Comparison of ENCODE assay signal across 9 cellular contexts in genomic region chr5:134100283-134101011, GRCh38. TPM values are rescaled to one million over a fixed set of nuclear protein-coding genes. Genes with fewer than 3 reads are reported as not detected.
DNase-seq lines count a peak whose midpoint lies in the region; ATAC-seq and TF ChIP-seq lines count a peak whose summit lies in the region.
"Had no signal": no experiment of that assay in that cellular context is flagged by ENCODE, and none has a peak within 500 bp of the region (broad histone marks: within the 10 kb centered on the region; RNA-seq: fewer than 3 reads in every experiment).

No MANE protein-coding gene starts in this region.

- peak overlapping the region; percentile 99 for H3K27ac Mint-ChIP-seq in activated B cell treated with CpG ODN at 0.5 μM for 24 hours
- H3K27ac Mint-ChIP-seq: dendritic cell treated with granulocyte-macrophage colony-stimulating factor and Interleukin-4, amounts not matched to agents 40 ng/mL and 50 ng/mL, for 4 days had no signal

- H3K36me3 Mint-ChIP-seq in activated B cell treated with CpG ODN at 0.5 μM for 24 hours (ENCODE audit: low read depth), result no peaks in the 10 kb centered on the region

- no peaks in the 10 kb centered on the region for H4K20me1 ChIP-seq in smooth muscle cell (ENCODE audit: low read depth)

- H3K27ac ChIP-seq in breast epithelium (peak overlapping the region; percentile 53 to 62), smooth muscle cell (ENCODE audit: low read depth) (peak overlapping the region; percentile 60)

- H3K36me3 ChIP-seq in breast epithelium, result no peaks in the 10 kb centered on the region
- H3K36me3 ChIP-seq in smooth muscle cell (ENCODE audit: low read depth), result no peaks in the 10 kb centered on the region

- peaks cover 56% of the 10 kb centered on the region for H3K4me1 Mint-ChIP-seq in activated B cell treated with CpG ODN at 0.5 μM for 24 hours

- CTCF ChIA-PET in activated B cell treated with CpG ODN at 0.5 μM for 24 hours (lab: Charles Lee), result interaction anchor here (0.7 to 4.2 kb wide), 9 partner anchors 13 to 138 kb away, joined by 3 to 51 read pairs (median 5); partner anchors contain the start of gene TCF7

- intact Hi-C loops in activated B cell treated with CpG ODN at 0.5 μM for 24 hours (cut with micrococcal nuclease) (loop anchor here (1.0 to 5.0 kb wide), 10 partner anchors 14 to 1048 kb away; partner anchors contain the start of genes HSPA4, SKP1, TCF7 and UBE2B), breast epithelium (cut with DNase I; ENCODE audit: low total_unique reads) (no loop called here)

- H3K4me3 ChIP-seq in breast epithelium (no peak overlapping the region), smooth muscle cell (no peak overlapping the region)

- H3K9me3 Mint-ChIP-seq in activated B cell treated with CpG ODN at 0.5 μM for 24 hours, result no peaks in the 10 kb centered on the region
- H3K9me3 Mint-ChIP-seq: dendritic cell treated with granulocyte-macrophage colony-stimulating factor and Interleukin-4, amounts not matched to agents 40 ng/mL and 50 ng/mL, for 4 days had no signal

- TF ChIP-seq CTCF in activated B cell treated with CpG ODN at 0.5 μM for 24 hours (IDR thresholded peaks at IDR 0.05), result no peak
- no peak for TF ChIP-seq CTCF in breast epithelium (IDR thresholded peaks at IDR 0.05)
- TF ChIP-seq CTCF in smooth muscle cell (IDR thresholded peaks at IDR 0.05; ENCODE audit: borderline replicate concordance, insufficient read depth, poor library complexity, severe bottlenecking), result no peak

- no peak for TF ChIP-seq POLR2A in breast epithelium (IDR thresholded peaks at IDR 0.05)

- DNase-seq in activated B cell treated with CpG ODN at 0.5 μM for 24 hours (peak; percentile 68), breast epithelium (ENCODE audit: low spot score in 2 of 2) (no peak), smooth muscle cell (lab: John Stamatoyannopoulos, UW; ENCODE audit: unreplicated experiment) (peak; percentile 37), SIG-M5 treated with dmso at 0.1 percent for 504 hours (lab: John Stamatoyannopoulos, UW; ENCODE audit: unreplicated experiment) (no peak), dedifferentiated amniotic fluid mesenchymal stem cell (ENCODE audit: extremely low spot score) (no peak), GOT3 (lab: John Stamatoyannopoulos, UW) (no peak)

- H3K79me2 ChIP-seq in smooth muscle cell (ENCODE audit: low read depth), result no peaks in the 10 kb centered on the region

- 16% methylated on average over 9 of the region's 9 CpGs for WGBS in smooth muscle cell (ENCODE audit: low lambda C conversion rate)

- H3F3A ChIP-seq in smooth muscle cell (ENCODE audit: low read depth), result no peaks in the 10 kb centered on the region

- no peak overlapping the region for H3K9ac ChIP-seq in smooth muscle cell (ENCODE audit: low read depth)

- ATAC-seq in GM19043 (IDR thresholded peaks at IDR 0.05; ENCODE audit: low read depth, unreplicated experiment), result peak; percentile 78
- ATAC-seq in HG03097 (IDR thresholded peaks at IDR 0.05; ENCODE audit: low FRiP score, unreplicated experiment), result peak; percentile 71
- ATAC-seq in activated B cell treated with CpG ODN at 0.5 μM for 24 hours (ENCODE audit: low read depth), result peak; percentile 84

- peak overlapping the region; percentile 46 for H2AFZ ChIP-seq in smooth muscle cell (ENCODE audit: low read depth)

- H3K4me1 ChIP-seq in breast epithelium, result peaks cover 0 to 5% of the 10 kb centered on the region in 2 donors
- peaks cover 9% of the 10 kb centered on the region for H3K4me1 ChIP-seq in smooth muscle cell (ENCODE audit: low read depth)

- peak overlapping the region; percentile 56 for H3K4me2 ChIP-seq in smooth muscle cell

- H3K27me3 Mint-ChIP-seq in activated B cell treated with CpG ODN at 0.5 μM for 24 hours, result no peaks in the 10 kb centered on the region

- POLR2A ChIA-PET in activated B cell treated with CpG ODN at 0.5 μM for 24 hours (lab: Charles Lee), result interaction anchor here (0.5 to 4.9 kb wide), 33 partner anchors 10 to 1137 kb away, joined by 3 to 71 read pairs (median 4); partner anchors contain the start of genes AFF4, JADE2, PPP2CA and SKP1

- H3K9me3 ChIP-seq in breast epithelium (no peaks in the 10 kb centered on the region), smooth muscle cell (replicated peaks; ENCODE audit: low read depth) (no peaks in the 10 kb centered on the region)

- H3K27me3 ChIP-seq in breast epithelium (no peaks in the 10 kb centered on the region), smooth muscle cell (ENCODE audit: low read depth) (no peaks in the 10 kb centered on the region)

- H3K4me3 Mint-ChIP-seq in activated B cell treated with CpG ODN at 0.5 μM for 24 hours, result peak overlapping the region; percentile 81
- H3K4me3 Mint-ChIP-seq: dendritic cell treated with granulocyte-macrophage colony-stimulating factor and Interleukin-4, amounts not matched to agents 40 ng/mL and 50 ng/mL, for 4 days had no signal

RNA-seq across cellular contexts. Expression of gene TCF7, which starts 14.0 kb away (rescaled TPM):
- total RNA-seq in activated B cell treated with CpG ODN at 0.5 μM for 24 hours (13.2 and 15.8 TPM in 2 replicates), breast epithelium (1 to 10 TPM; 2.1 to 8.0 (median 6.6) TPM), smooth muscle cell (1.8 and 3.2 TPM in 2 replicates)
- polyA plus RNA-seq in smooth muscle cell, result 3.4 and 10.8 TPM in 2 replicates

Comparison
In these comparisons a context has a peak if more than half of its experiments do, and no peak if none do; other contexts are left out.
1. DNase-seq: peak in activated B cell treated with CpG ODN at 0.5 μM for 24 hours (single experiment) and smooth muscle cell (single experiment); none in breast epithelium (0 of 2), SIG-M5 treated with dmso at 0.1 percent for 504 hours (single experiment), dedifferentiated amniotic fluid mesenchymal stem cell (single experiment) and GOT3 (single experiment).
2. Peak in every context shown above with its lines, with median percentiles within 50 percentile points of each other: ATAC-seq.